ENCODE assay signal across 29 cellular contexts in genomic region chr15:23835944-23836343, GRCh38.
"Had no signal": no experiment of that assay in that cellular context is flagged by ENCODE, and none has a peak within 500 bp of the region (broad histone marks: within the 10 kb centered on the region; RNA-seq: fewer than 3 reads in every experiment).

No MANE protein-coding gene starts in this region.

- H3K4me1 Mint-ChIP-seq: naive thymus-derived CD8-positive, alpha-beta T cell; nephron had no signal

- H3K27ac ChIP-seq: hepatocyte, left lung, lower lobe of right lung, pancreas, prostate gland, skin epidermis, suprapubic skin, thoracic aorta, tibial artery, upper lobe of right lung had no signal

- H3K9me3 ChIP-seq: lower lobe of right lung, pancreas, prostate gland, thoracic aorta, upper lobe of right lung had no signal

- H3K36me3 ChIP-seq: left lung, lower lobe of right lung, pancreas, prostate gland, suprapubic skin, thoracic aorta, tibial artery, upper lobe of right lung had no signal

- DNase-seq: kidney glomerular epithelial cell; left colon; left lung; lower lobe of right lung; mammary epithelial cell; mesenchymal stem cell; naive thymus-derived CD8-positive, alpha-beta T cell; nucleus accumbens; pancreas; posterior cingulate gyrus; retina; right cardiac atrium; stimulated activated CD4-positive, alpha-beta T cell treated with anti-CD3 and anti-CD28 coated beads, Interleukin-12 subunit alpha, Interleukin-12 subunit beta, amount 100 ng/mL, for 4 hours; stimulated activated CD4-positive, alpha-beta T cell treated with anti-CD3 and anti-CD28 coated beads, Interleukin-15, amount 100 ng/mL, for 24 hours; stimulated activated CD4-positive, alpha-beta T cell treated with anti-CD3 and anti-CD28 coated beads, Interleukin-2, amount 100 ng/mL, for 24 hours; stimulated activated CD4-positive, alpha-beta T cell treated with anti-CD3 and anti-CD28 coated beads, Interleukin-4, amount 100 ng/mL, for 1 hour; stimulated activated naive CD4-positive, alpha-beta T cell; tibial artery; upper lobe of right lung had no signal

- H3K4me3 Mint-ChIP-seq: naive thymus-derived CD8-positive, alpha-beta T cell; nephron; neural crest cell; stimulated activated naive CD8-positive, alpha-beta T cell treated with anti-CD3 and anti-CD28 coated beads, Interleukin-15, Interleukin-2, amounts not matched to agents 100 ng/mL and 50 ng/mL, for 24 hours had no signal

- H3K4me2 ChIP-seq: hepatocyte had no signal

- H3K4me1 ChIP-seq: left lung, lower lobe of right lung, pancreas, prostate gland, suprapubic skin, tibial artery, upper lobe of right lung had no signal

- FAIRE-seq: keratinocyte, pancreas, urothelium cell line had no signal

- H3K27me3 ChIP-seq: hepatocyte, left lung, suprapubic skin, tibial artery, upper lobe of right lung had no signal

- H3K27me3 Mint-ChIP-seq: naive thymus-derived CD8-positive, alpha-beta T cell; stimulated activated naive CD8-positive, alpha-beta T cell treated with anti-CD3 and anti-CD28 coated beads, Interleukin-15, Interleukin-2, amounts not matched to agents 100 ng/mL and 50 ng/mL, for 24 hours had no signal

- H3K79me2 ChIP-seq: hepatocyte had no signal

- H3K27ac Mint-ChIP-seq: naive thymus-derived CD8-positive, alpha-beta T cell; nephron; stimulated activated naive CD8-positive, alpha-beta T cell treated with anti-CD3 and anti-CD28 coated beads, Interleukin-15, Interleukin-2, amounts not matched to agents 100 ng/mL and 50 ng/mL, for 24 hours had no signal

- H3K4me3 ChIP-seq: hepatocyte, left lung, lower lobe of right lung, pancreas, prostate gland, skin epidermis, suprapubic skin, thoracic aorta, tibial artery, upper lobe of right lung had no signal

- H2AFZ ChIP-seq: hepatocyte had no signal
